In the genomic region with DNA sequence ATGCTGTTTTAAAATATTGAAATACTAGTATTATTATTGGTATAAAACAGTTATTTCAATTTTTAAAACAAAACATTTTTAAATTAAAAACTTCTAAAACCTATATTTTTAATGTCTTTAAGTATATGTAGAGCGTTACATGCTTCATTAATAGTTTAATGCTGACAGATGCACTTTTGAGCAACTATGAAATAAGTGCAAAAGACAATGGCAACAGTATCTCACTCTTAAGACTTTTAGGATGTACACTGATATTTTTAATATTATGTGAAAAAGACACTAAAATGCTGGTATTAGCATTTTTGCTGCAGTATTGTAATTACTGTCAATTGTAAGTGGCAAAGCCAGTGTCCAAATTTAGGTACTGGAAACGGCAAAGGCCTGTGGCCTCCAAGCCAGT, we compare ENCODE assay signal across 5 cellular contexts.
A peak's percentile ranks its signal among the peaks of the same experiment; 100 is the strongest.
DNase-seq lines count a peak whose midpoint lies in the region; ATAC-seq, FAIRE-seq and TF ChIP-seq lines count a peak whose summit lies in the region.
"Not testable (repeated sequence)": the region's sequence is repeated elsewhere in the genome, so short reads cannot be mapped to it uniquely, and the experiment has no call there.

No MANE protein-coding gene starts in this region.

- not testable (repeated sequence) for H3K23ac ChIP-seq in IMR-90 (ENCODE audit: low read depth, low read length); H1 (ENCODE audit: insufficient read length)

- not testable (repeated sequence) for BruUV-seq in IMR-90 (replicated peaks; lab: Mats Ljungman, UMichigan); K562 (replicated peaks; lab: Mats Ljungman, UMichigan); HepG2 (replicated peaks; lab: Mats Ljungman, UMichigan)

- H4K5ac ChIP-seq in IMR-90 (ENCODE audit: low read depth, low read length); H1 (ENCODE audit: insufficient read length, low read depth, low read length): not testable (repeated sequence)

- not testable (repeated sequence) for H3K9ac ChIP-seq in IMR-90 (ENCODE audit: low read depth, low read length); K562 (ENCODE audit: insufficient read depth in 1 of 2, low read depth in 2 of 2, low read length in 2 of 2); H1 (replicated peaks in 1 of 4; ENCODE audit: extremely low read depth in 1 of 4, low read depth in 3 of 4, low read length in 3 of 4); HepG2 (ENCODE audit: insufficient read depth, low read depth, low read length)

- H3K14ac ChIP-seq in IMR-90 (replicated peaks; ENCODE audit: low read depth, low read length); H1 (ENCODE audit: insufficient read length): not testable (repeated sequence)

- TF ChIP-seq CTCF in A549 (IDR thresholded peaks at IDR 0.05); IMR-90 (conservative IDR thresholded peaks at IDR 0.05; ENCODE audit: low read depth, low read length); K562 (IDR thresholded peaks at IDR 0.05 in 2 of 3, conservative IDR thresholded peaks at IDR 0.05 in 1 of 3; ENCODE audit: insufficient read depth in 2 of 3, low read depth in 1 of 3, low read length in 3 of 3); H1 (IDR thresholded peaks at IDR 0.05; ENCODE audit: control extremely low read depth in 1 of 3, insufficient read depth in 1 of 3, low read depth in 1 of 3, low read length in 3 of 3); HepG2 (CRISPR knock-in tag; IDR thresholded peaks at IDR 0.05): not testable (repeated sequence)

- H2AK9ac ChIP-seq in IMR-90 (replicated peaks; ENCODE audit: low read depth, low read length, poor library complexity): not testable (repeated sequence)

- 94% methylated on average over 2 of the region's 2 CpGs for WGBS in A549 (ENCODE audit: missing lambda C conversion rate)
- WGBS in IMR-90 (ENCODE audit: extremely low coverage in 2 of 2, insufficient read length in 1 of 2), 2 experiments: no CpG with 5 or more reads among the region's 2 CpGs
- 75% methylated on average over 2 of the region's 2 CpGs for WGBS in K562 (ENCODE audit: insufficient coverage, low coverage, missing lambda C conversion rate)
- 95% methylated on average over 2 of the region's 2 CpGs; no CpG with 5 or more reads in 1 of the 2 experiments for WGBS in H1 (ENCODE audit: extremely low coverage in 1 of 2, insufficient coverage in 1 of 2, insufficient read length in 1 of 2, insufficient replicate concordance in 2 of 2, low coverage in 1 of 2, low lambda C conversion rate in 2 of 2, missing lambda C conversion rate in 1 of 2), 2 experiments
- 93% methylated on average over 2 of the region's 2 CpGs for WGBS in HepG2 (ENCODE audit: low lambda C conversion rate)

- DNase-seq in A549 (ENCODE audit: low read depth in 1 of 2, low spot score in 1 of 2); IMR-90; K562 (ENCODE audit: extremely low read depth in 1 of 4, low spot score in 3 of 4); H1 (ENCODE audit: low read depth in 1 of 2, low spot score in 2 of 2); HepG2 (ENCODE audit: low spot score): not testable (repeated sequence)

- not testable (repeated sequence) for H3K36me3 ChIP-seq in IMR-90 (ENCODE audit: control insufficient read depth, insufficient read depth, low read length); K562 (ENCODE audit: control insufficient read depth, insufficient read depth, low read length); H1 (ENCODE audit: control insufficient read depth in 2 of 4, insufficient read depth in 4 of 4, low read length in 3 of 4); HepG2 (replicated peaks in 1 of 2; ENCODE audit: control insufficient read depth in 1 of 2, insufficient read depth in 2 of 2, low read length in 2 of 2)

- POLR2A ChIA-PET in A549 (lab: Yijun Ruan, JAX); IMR-90 (lab: Charles Lee; ENCODE audit: unreplicated experiment); K562 (lab: Yijun Ruan, JAX); H1 (lab: Charles Lee; ENCODE audit: partially characterized antibody); HepG2 (lab: Yijun Ruan, JAX): not testable (repeated sequence)

- not testable (repeated sequence) for H3K56ac ChIP-seq in IMR-90 (ENCODE audit: extremely low read depth, insufficient read depth, low read length); H1 (replicated peaks; ENCODE audit: insufficient read length, low read depth, low read length)

- intact Hi-C loops in IMR-90 (cut with micrococcal nuclease); K562 (cut with micrococcal nuclease); HepG2 (cut with micrococcal nuclease; ENCODE audit: unreplicated experiment): not testable (repeated sequence)

- H3K9me1 ChIP-seq in IMR-90 (ENCODE audit: insufficient read depth, low read length); K562 (ENCODE audit: control insufficient read depth, insufficient read depth, low read length): not testable (repeated sequence)

- not testable (repeated sequence) for H2BK5ac ChIP-seq in IMR-90 (ENCODE audit: low read depth, low read length, poor library complexity, severe bottlenecking); H1 (ENCODE audit: low read depth, low read length)

- not testable (repeated sequence) for H2BK15ac ChIP-seq in IMR-90 (ENCODE audit: low read depth, low read length); H1 (ENCODE audit: low read length)

- not testable (repeated sequence) for H3K4me3 ChIP-seq in A549; IMR-90 (ENCODE audit: insufficient read depth, low read depth, low read length); K562; H1 (ENCODE audit: extremely low read depth in 1 of 4, insufficient read depth in 2 of 4, low read depth in 3 of 4, low read length in 4 of 4); HepG2 (replicated peaks in 1 of 3; ENCODE audit: insufficient read depth in 1 of 3, low read depth in 2 of 3, low read length in 3 of 3)

- H3K4me2 ChIP-seq in A549; IMR-90 (ENCODE audit: low read depth, low read length); K562 (ENCODE audit: insufficient read depth, low read length); H1 (ENCODE audit: insufficient read depth in 1 of 2, low read depth in 2 of 2, low read length in 2 of 2); HepG2 (ENCODE audit: low read depth, low read length): not testable (repeated sequence)

- not testable (repeated sequence) for H2BK20ac ChIP-seq in IMR-90 (ENCODE audit: low read depth, low read length); H1 (ENCODE audit: low read length)

- in situ Hi-C loops in IMR-90 (cut with MboI; ENCODE audit: low sequenced_read_pairs); HepG2 (cut with HindIII; ENCODE audit: extremely low pct_ligation_motif_present, low pct_unique_long_range_greater_than_20kb): not testable (repeated sequence)
- in situ Hi-C loops in K562 (cut with MboI): loop anchor here (5.0 kb wide), 1 partner anchor 1965 kb away; no protein-coding TSS in a partner anchor

- not testable (repeated sequence) for H2BK120ac ChIP-seq in IMR-90 (ENCODE audit: low read depth, low read length); H1 (replicated peaks; ENCODE audit: low read depth, low read length)

- H2AFZ ChIP-seq in IMR-90 (replicated peaks; ENCODE audit: low read length, poor library complexity); K562 (ENCODE audit: low read depth, low read length); H1 (ENCODE audit: low read length); HepG2 (ENCODE audit: low read length): not testable (repeated sequence)

- not testable (repeated sequence) for TF ChIP-seq POLR2A in A549 (IDR thresholded peaks at IDR 0.05; ENCODE audit: low read length); IMR-90 (IDR thresholded peaks at IDR 0.05; ENCODE audit: low read depth, low read length); K562 (conservative IDR thresholded peaks at IDR 0.05); H1 (IDR thresholded peaks at IDR 0.05; ENCODE audit: control extremely low read depth in 1 of 2, low read depth in 2 of 2, low read length in 2 of 2); HepG2 (IDR thresholded peaks at IDR 0.05; ENCODE audit: insufficient read depth in 1 of 2, low read depth in 2 of 2, low read length in 2 of 2)

- H4K20me1 ChIP-seq in IMR-90 (ENCODE audit: insufficient read depth, low read length); K562 (replicated peaks; ENCODE audit: control insufficient read depth, insufficient read depth, low read length); H1 (replicated peaks in 1 of 2; ENCODE audit: control insufficient read depth in 1 of 2, insufficient read depth in 2 of 2, low read length in 2 of 2); HepG2 (ENCODE audit: insufficient read depth, low read length): not testable (repeated sequence)

- H2AK5ac ChIP-seq in IMR-90 (ENCODE audit: low read depth, low read length); H1 (ENCODE audit: low read depth, low read length): not testable (repeated sequence)

- not testable (repeated sequence) for H3K79me1 ChIP-seq in IMR-90 (ENCODE audit: low read depth in 1 of 2, low read length in 2 of 2); H1 (ENCODE audit: low read depth, low read length)

- CTCF ChIA-PET in A549 (lab: Yijun Ruan, JAX); IMR-90 (lab: Yijun Ruan, JAX); K562 (lab: Yijun Ruan, JAX; ENCODE audit: low intra/inter-chr PET ratio); H1 (lab: Charles Lee; ENCODE audit: partially characterized antibody); HepG2 (lab: Yijun Ruan, JAX; ENCODE audit: low intra/inter-chr PET ratio, low total read pairs): not testable (repeated sequence)

- H3K79me2 ChIP-seq in K562 (ENCODE audit: control insufficient read depth, insufficient read depth, low read length); H1 (ENCODE audit: control insufficient read depth in 1 of 2, insufficient read depth in 2 of 2, low read length in 2 of 2); HepG2 (ENCODE audit: insufficient read depth, low read length): not testable (repeated sequence)

- not testable (repeated sequence) for FAIRE-seq in A549 (lab: Jason Lieb, UNC); K562 (lab: Jason Lieb, UNC); HepG2 (lab: Jason Lieb, UNC)
- FAIRE-seq in H1 (lab: Jason Lieb, UNC): peak; percentile 90

- H2BK12ac ChIP-seq in H1 (ENCODE audit: low read depth, low read length): not testable (repeated sequence)

- not testable (repeated sequence) for ATAC-seq in A549; IMR-90 (ENCODE audit: low read depth); K562; HepG2

- not testable (repeated sequence) for H4K8ac ChIP-seq in IMR-90 (ENCODE audit: low read depth in 2 of 2, low read length in 2 of 2); H1 (ENCODE audit: extremely low read depth, insufficient read depth, low read length)

- not testable (repeated sequence) for H4K91ac ChIP-seq in IMR-90 (ENCODE audit: insufficient read depth, low read depth, low read length); H1 (replicated peaks; ENCODE audit: insufficient read length, low read length)

- not testable (repeated sequence) for H3K18ac ChIP-seq in IMR-90 (ENCODE audit: low read depth, low read length); H1 (ENCODE audit: extremely low read depth, low read length)

- H3K27me3 ChIP-seq in IMR-90 (ENCODE audit: control insufficient read depth, insufficient read depth, low read length); K562 (ENCODE audit: control insufficient read depth in 2 of 2, insufficient read depth in 2 of 2, low read length in 2 of 2); H1 (replicated peaks in 1 of 4; ENCODE audit: control insufficient read depth in 3 of 4, extremely low read depth in 1 of 4, insufficient read depth in 3 of 4, low read length in 3 of 4); HepG2 (ENCODE audit: control insufficient read depth in 1 of 2, insufficient read depth in 2 of 2, low read length in 2 of 2): not testable (repeated sequence)

- H3K23me2 ChIP-seq in H1 (ENCODE audit: low read depth, low read length): not testable (repeated sequence)

- not testable (repeated sequence) for H3K4ac ChIP-seq in IMR-90 (ENCODE audit: low read depth, low read length); H1 (replicated peaks; ENCODE audit: insufficient read length, low read depth, low read length)

- not testable (repeated sequence) for H3K9me3 ChIP-seq in A549; IMR-90 (ENCODE audit: control insufficient read depth, insufficient read depth, low read length); K562 (replicated peaks; ENCODE audit: control insufficient read depth, insufficient read depth, low read depth, low read length); H1 (ENCODE audit: insufficient read depth in 2 of 2, low read depth in 1 of 2, low read length in 1 of 2); HepG2 (ENCODE audit: low read length)

- TF ChIP-seq EP300 in A549 (IDR thresholded peaks at IDR 0.05); K562 (IDR thresholded peaks at IDR 0.05; ENCODE audit: low read length); H1 (IDR thresholded peaks at IDR 0.05; ENCODE audit: borderline replicate concordance in 1 of 2, low read depth in 2 of 2, low read length in 2 of 2); HepG2 (IDR thresholded peaks at IDR 0.05; ENCODE audit: low read depth in 2 of 2, low read length in 2 of 2); HepG2 (CRISPR knock-in tag; IDR thresholded peaks at IDR 0.05; ENCODE audit: borderline replicate concordance): not testable (repeated sequence)

- not testable (repeated sequence) for H3K4me1 ChIP-seq in A549; IMR-90 (ENCODE audit: control insufficient read depth, insufficient read depth, low read length); K562 (replicated peaks in 1 of 2; ENCODE audit: control insufficient read depth in 2 of 2, insufficient read depth in 2 of 2, low read length in 2 of 2); H1 (replicated peaks in 1 of 4; ENCODE audit: control insufficient read depth in 3 of 4, insufficient read depth in 4 of 4, low read length in 3 of 4); HepG2 (ENCODE audit: insufficient read depth, low read length)

- H3K27ac ChIP-seq in A549; IMR-90 (ENCODE audit: insufficient read depth, low read length); K562 (ENCODE audit: extremely low read depth, low read depth, low read length); H1 (ENCODE audit: low read depth, low read length); HepG2 (ENCODE audit: extremely low read length, insufficient read depth, low read length): not testable (repeated sequence)

- dilution Hi-C loops in IMR-90 (cut with HindIII; ENCODE audit: low sequenced_read_pairs, unreplicated experiment): not testable (repeated sequence)

- not testable (repeated sequence) for TF ChIP-seq RAD21 in A549 (conservative IDR thresholded peaks at IDR 0.05 in 1 of 2, IDR thresholded peaks at IDR 0.05 in 1 of 2); IMR-90 (IDR thresholded peaks at IDR 0.05; ENCODE audit: low read length); K562 (CRISPR knock-in tag; conservative IDR thresholded peaks at IDR 0.05 in 1 of 2, IDR thresholded peaks at IDR 0.05 in 1 of 2); H1 (IDR thresholded peaks at IDR 0.05 in 1 of 2, conservative IDR thresholded peaks at IDR 0.05 in 1 of 2; ENCODE audit: low read depth in 2 of 2, low read length in 2 of 2); HepG2 (CRISPR knock-in tag; IDR thresholded peaks at IDR 0.05)
